25 cellular contexts compared by ENCODE assay signal in the genomic region with DNA sequence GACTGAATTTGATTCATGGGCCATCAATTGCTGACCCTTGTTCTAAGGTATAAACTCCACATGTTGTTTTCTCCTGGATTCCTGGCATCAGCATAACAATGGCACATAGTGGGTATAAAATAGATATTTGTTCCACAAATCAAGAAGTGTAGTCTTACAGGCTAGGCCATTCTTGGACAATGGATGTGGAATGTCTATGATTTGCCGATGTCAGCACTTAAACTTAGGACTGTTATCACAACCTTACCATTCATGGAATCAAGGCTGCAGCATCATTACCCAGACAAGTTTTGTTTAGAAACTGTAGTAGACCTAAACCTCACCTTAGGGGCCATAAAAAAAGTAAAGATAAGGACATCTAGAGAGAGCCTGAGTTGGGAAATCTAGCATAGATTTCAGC.
DNase-seq lines count a peak whose midpoint lies in the region; ATAC-seq, FAIRE-seq and TF ChIP-seq lines count a peak whose summit lies in the region.
"Had no signal": no experiment of that assay in that cellular context is flagged by ENCODE, and none has a peak within 500 bp of the region (broad histone marks: within the 10 kb centered on the region; RNA-seq: fewer than 3 reads in every experiment).

No MANE protein-coding gene starts in this region.

- H3K9me1 ChIP-seq in K562 (ENCODE audit: control insufficient read depth, insufficient read depth, low read length), result no peaks in the 10 kb centered on the region

- ATAC-seq in HepG2 (no peak), right lobe of liver (no peak), K562 (no peak)
- ATAC-seq: GM12878 had no signal

- DNase-seq in HepG2 (ENCODE audit: low spot score), result no peak
- no peak for DNase-seq in right lobe of liver
- DNase-seq in K562 (ENCODE audit: extremely low read depth in 1 of 4, low spot score in 3 of 4), result no peak
- peak; percentile 5 for DNase-seq in hepatocyte (ENCODE audit: low spot score)
- no peak for DNase-seq in activated T-cell treated with anti-CD3 and anti-CD28 coated beads, Interleukin-2, amount 50 U/mL, for 1 hour
- no peak for DNase-seq in WERI-Rb-1
- DNase-seq: ACHN; BE2C; C1 segment of cervical spinal cord; CD4-positive, alpha-beta memory T cell; CD4-positive, CD25-positive, alpha-beta regulatory T cell; CD8-positive, alpha-beta memory T cell; COR-L47; DMS 273 treated with DMSO at 0.1 percent for 48 hours; DMS153; DMS53; DMS79; DND-41; EL; GDM1 had no signal

- H2AFZ ChIP-seq in HepG2 (ENCODE audit: low read length) (no peak overlapping the region), K562 (ENCODE audit: low read depth, low read length) (no peak overlapping the region), hepatocyte (no peak overlapping the region)

- H3K79me2 ChIP-seq in HepG2 (ENCODE audit: insufficient read depth, low read length) (no peaks in the 10 kb centered on the region), K562 (ENCODE audit: control insufficient read depth, insufficient read depth, low read length) (no peaks in the 10 kb centered on the region), hepatocyte (no peaks in the 10 kb centered on the region)

- intact Hi-C loops in HepG2 (cut with micrococcal nuclease; ENCODE audit: unreplicated experiment), result no loop called here
- intact Hi-C loops in right lobe of liver (cut with DNase I), result no loop called here
- intact Hi-C loops in K562 (cut with micrococcal nuclease), result no loop called here

- no peak overlapping the region for H3K4me2 ChIP-seq in HepG2 (ENCODE audit: low read depth, low read length)
- no peak overlapping the region for H3K4me2 ChIP-seq in K562 (ENCODE audit: insufficient read depth, low read length)
- no peak overlapping the region for H3K4me2 ChIP-seq in hepatocyte
- H3K4me2 ChIP-seq: BLaER1 had no signal

- H4K20me1 ChIP-seq in HepG2 (ENCODE audit: insufficient read depth, low read length) (no peaks in the 10 kb centered on the region), K562 (replicated peaks; ENCODE audit: control insufficient read depth, insufficient read depth, low read length) (no peaks in the 10 kb centered on the region), hepatocyte (ENCODE audit: insufficient read depth, poor library complexity, severe bottlenecking) (no peaks in the 10 kb centered on the region)
- H4K20me1 ChIP-seq: BLaER1 had no signal

- CTCF ChIA-PET in HepG2 (lab: Yijun Ruan, JAX; ENCODE audit: low intra/inter-chr PET ratio, low total read pairs) (no interaction called here), K562 (lab: Yijun Ruan, JAX; ENCODE audit: low intra/inter-chr PET ratio) (no interaction called here)

- no peak overlapping the region for H3K4me3 ChIP-seq in HepG2 (replicated peaks in 1 of 3; ENCODE audit: insufficient read depth in 1 of 3, low read depth in 2 of 3, low read length in 3 of 3)
- H3K4me3 ChIP-seq in right lobe of liver, result no peak overlapping the region
- H3K4me3 ChIP-seq in K562, result no peak overlapping the region
- H3K4me3 ChIP-seq in hepatocyte, result no peak overlapping the region
- no peak overlapping the region for H3K4me3 ChIP-seq in WERI-Rb-1 (ENCODE audit: low read depth, low read length)
- H3K4me3 ChIP-seq: BLaER1, GM12878 had no signal

- H3K4me1 ChIP-seq in HepG2 (ENCODE audit: insufficient read depth, low read length), result no peaks in the 10 kb centered on the region
- H3K4me1 ChIP-seq in right lobe of liver, result no peaks in the 10 kb centered on the region
- no peaks in the 10 kb centered on the region for H3K4me1 ChIP-seq in K562 (replicated peaks in 1 of 2; ENCODE audit: control insufficient read depth in 2 of 2, insufficient read depth in 2 of 2, low read length in 2 of 2)
- no peaks in the 10 kb centered on the region for H3K4me1 ChIP-seq in hepatocyte (ENCODE audit: insufficient read depth)
- H3K4me1 ChIP-seq: BE2C, BLaER1 had no signal

- TF ChIP-seq CTCF in HepG2 (CRISPR knock-in tag; IDR thresholded peaks at IDR 0.05) (no peak), right lobe of liver (IDR thresholded peaks at IDR 0.05) (no peak), K562 (IDR thresholded peaks at IDR 0.05 in 2 of 3, conservative IDR thresholded peaks at IDR 0.05 in 1 of 3; ENCODE audit: insufficient read depth in 2 of 3, low read depth in 1 of 3, low read length in 3 of 3) (no peak), hepatocyte (IDR thresholded peaks at IDR 0.05; ENCODE audit: poor library complexity) (no peak), WERI-Rb-1 (IDR thresholded peaks at IDR 0.05; ENCODE audit: low read depth, low read length) (no peak)

- TF ChIP-seq POLR2A in HepG2 (IDR thresholded peaks at IDR 0.05; ENCODE audit: insufficient read depth in 1 of 2, low read depth in 2 of 2, low read length in 2 of 2), result no peak
- no peak for TF ChIP-seq POLR2A in right lobe of liver (IDR thresholded peaks at IDR 0.05)
- TF ChIP-seq POLR2A in K562 (conservative IDR thresholded peaks at IDR 0.05), result no peak

- H3K27ac ChIP-seq in HepG2 (ENCODE audit: extremely low read length, insufficient read depth, low read length) (no peak overlapping the region), right lobe of liver (no peak overlapping the region), K562 (ENCODE audit: extremely low read depth, low read depth, low read length) (no peak overlapping the region), hepatocyte (no peak overlapping the region), WERI-Rb-1 (no peak overlapping the region)
- H3K27ac ChIP-seq: 22Rv1, BLaER1 had no signal

- no peak for TF ChIP-seq RAD21 in HepG2 (CRISPR knock-in tag; IDR thresholded peaks at IDR 0.05)
- no peak for TF ChIP-seq RAD21 in K562 (CRISPR knock-in tag; conservative IDR thresholded peaks at IDR 0.05 in 1 of 2, IDR thresholded peaks at IDR 0.05 in 1 of 2)

- H3K36me3 ChIP-seq in HepG2 (replicated peaks in 1 of 2; ENCODE audit: control insufficient read depth in 1 of 2, insufficient read depth in 2 of 2, low read length in 2 of 2) (no peaks in the 10 kb centered on the region), right lobe of liver (no peaks in the 10 kb centered on the region), K562 (ENCODE audit: control insufficient read depth, insufficient read depth, low read length) (no peaks in the 10 kb centered on the region), hepatocyte (replicated peaks; ENCODE audit: insufficient read depth, low read depth) (no peaks in the 10 kb centered on the region), WERI-Rb-1 (no peaks in the 10 kb centered on the region)
- H3K36me3 ChIP-seq: BE2C, BLaER1 had no signal

- peaks cover 92% of the 10 kb centered on the region for H3K9me3 ChIP-seq in HepG2 (ENCODE audit: low read length)
- no peaks in the 10 kb centered on the region for H3K9me3 ChIP-seq in right lobe of liver
- H3K9me3 ChIP-seq in K562 (replicated peaks; ENCODE audit: control insufficient read depth, insufficient read depth, low read depth, low read length), result no peaks in the 10 kb centered on the region; the same call in none of the 2 replicates
- H3K9me3 ChIP-seq in hepatocyte (ENCODE audit: low read depth), result no peaks in the 10 kb centered on the region
- no peaks in the 10 kb centered on the region for H3K9me3 ChIP-seq in WERI-Rb-1 (ENCODE audit: severe bottlenecking)
- H3K9me3 ChIP-seq: BE2C, BLaER1 had no signal

- H3K27me3 ChIP-seq in HepG2 (ENCODE audit: control insufficient read depth in 1 of 2, insufficient read depth in 2 of 2, low read length in 2 of 2) (no peaks in the 10 kb centered on the region), right lobe of liver (no peaks in the 10 kb centered on the region), K562 (ENCODE audit: control insufficient read depth in 2 of 2, insufficient read depth in 2 of 2, low read length in 2 of 2) (no peaks in the 10 kb centered on the region), hepatocyte (no peaks in the 10 kb centered on the region), WERI-Rb-1 (ENCODE audit: insufficient read depth, low read depth, severe bottlenecking) (no peaks in the 10 kb centered on the region)
- H3K27me3 ChIP-seq: BE2C, BLaER1 had no signal

- TF ChIP-seq EP300 in HepG2 (IDR thresholded peaks at IDR 0.05; ENCODE audit: low read depth in 2 of 2, low read length in 2 of 2) (no peak), HepG2 (CRISPR knock-in tag; IDR thresholded peaks at IDR 0.05; ENCODE audit: borderline replicate concordance) (no peak), K562 (IDR thresholded peaks at IDR 0.05; ENCODE audit: low read length) (no peak)

- FAIRE-seq in HepG2 (lab: Jason Lieb, UNC) (no peak), K562 (lab: Jason Lieb, UNC) (no peak)
- FAIRE-seq: GM12878, GM12892, GM18507 had no signal

- no peaks in the 10 kb centered on the region for H3K9me2 ChIP-seq in hepatocyte (replicated peaks; ENCODE audit: insufficient read depth)

- 0% methylated on average over 1 of the region's 1 CpG for WGBS in HepG2 (ENCODE audit: low lambda C conversion rate)
- WGBS in right lobe of liver (ENCODE audit: insufficient coverage, low coverage, low lambda C conversion rate, missing lambda C conversion rate), result 89% methylated on average over 1 of the region's 1 CpG
- 0% methylated on average over 1 of the region's 1 CpG for WGBS in K562 (ENCODE audit: insufficient coverage, low coverage, missing lambda C conversion rate)
- 67% methylated on average over 1 of the region's 1 CpG for WGBS in hepatocyte (ENCODE audit: low lambda C conversion rate, missing lambda C conversion rate)

- in situ Hi-C loops in HepG2 (cut with HindIII; ENCODE audit: extremely low pct_ligation_motif_present, low pct_unique_long_range_greater_than_20kb), result no loop called here
- in situ Hi-C loops in K562 (cut with MboI), result no loop called here

- POLR2A ChIA-PET in HepG2 (lab: Yijun Ruan, JAX), result no interaction called here
- POLR2A ChIA-PET in K562 (lab: Yijun Ruan, JAX), result interaction anchor here (0.7 kb wide), 1 partner anchor 139 kb away, joined by 3 read pairs; no protein-coding TSS in a partner anchor

- H3K9ac ChIP-seq in HepG2 (ENCODE audit: insufficient read depth, low read depth, low read length) (no peak overlapping the region), K562 (ENCODE audit: insufficient read depth in 1 of 2, low read depth in 2 of 2, low read length in 2 of 2) (no peak overlapping the region)
- H3K9ac ChIP-seq: BLaER1 had no signal

- BruUV-seq in HepG2 (replicated peaks; lab: Mats Ljungman, UMichigan) (no TSS peak), K562 (replicated peaks; lab: Mats Ljungman, UMichigan) (no TSS peak)

TF ChIP-seq in HepG2, 621 proteins besides CTCF, POLR2A, EP300 and RAD21:
- peak; percentile 88 for TF ChIP-seq MAFF (IDR thresholded peaks at IDR 0.05; ENCODE audit: low read depth, low read length)
- TF ChIP-seq MAFK (conservative IDR thresholded peaks at IDR 0.05 in 1 of 2, IDR thresholded peaks at IDR 0.05 in 1 of 2; ENCODE audit: low read length in 2 of 2), result peak; percentile 85 to 94
- no peak for TF ChIP-seq ADNP (CRISPR knock-in tag; IDR thresholded peaks at IDR 0.05)

TF ChIP-seq in K562, 482 proteins besides CTCF, POLR2A, EP300 and RAD21:
- no peak for TF ChIP-seq GATAD2B (IDR thresholded peaks at IDR 0.05; ENCODE audit: borderline replicate concordance)
- no peak for TF ChIP-seq SMARCA4 (IDR thresholded peaks at IDR 0.05)
- no peak for TF ChIP-seq CHD2 (IDR thresholded peaks at IDR 0.05; ENCODE audit: low read depth, low read length)
- TF ChIP-seq MAFK (IDR thresholded peaks at IDR 0.05; ENCODE audit: low read length), result peak; percentile 58
- 0 out of 2 replicates have a peak, but pooled peaks have one; percentile 8 for TF ChIP-seq MAFG (tag; conservative IDR thresholded peaks at IDR 0.05)
- peak; percentile 23; the same call in 1 of the 2 replicates for TF ChIP-seq ZNF316 (IDR thresholded peaks at IDR 0.05)
- no peak for TF ChIP-seq ADNP (tag; IDR thresholded peaks at IDR 0.05)
